6 cellular contexts compared by ENCODE assay signal in genomic region chr10:46579378-46579777, GRCh38. TPM values are rescaled to one million over a fixed set of nuclear protein-coding genes. Genes with fewer than 3 reads are reported as not detected.
"Had no signal": no experiment of that assay in that cellular context is flagged by ENCODE, and none has a peak within 500 bp of the region (broad histone marks: within the 10 kb centered on the region; RNA-seq: fewer than 3 reads in every experiment).

No MANE protein-coding gene starts in this region.

RNA-seq across cellular contexts. Expression of gene SYT15, which starts 0.5 kb away (rescaled TPM):
- total RNA-seq: H7 had no signal

RNA-seq across cellular contexts. Expression of gene GPRIN2, which starts 22.9 kb away (rescaled TPM):
- total RNA-seq: H4, HFFc6, HT1080, K562 had no signal
- polyA plus RNA-seq: IMR-90, K562 had no signal
